In the genomic region with DNA sequence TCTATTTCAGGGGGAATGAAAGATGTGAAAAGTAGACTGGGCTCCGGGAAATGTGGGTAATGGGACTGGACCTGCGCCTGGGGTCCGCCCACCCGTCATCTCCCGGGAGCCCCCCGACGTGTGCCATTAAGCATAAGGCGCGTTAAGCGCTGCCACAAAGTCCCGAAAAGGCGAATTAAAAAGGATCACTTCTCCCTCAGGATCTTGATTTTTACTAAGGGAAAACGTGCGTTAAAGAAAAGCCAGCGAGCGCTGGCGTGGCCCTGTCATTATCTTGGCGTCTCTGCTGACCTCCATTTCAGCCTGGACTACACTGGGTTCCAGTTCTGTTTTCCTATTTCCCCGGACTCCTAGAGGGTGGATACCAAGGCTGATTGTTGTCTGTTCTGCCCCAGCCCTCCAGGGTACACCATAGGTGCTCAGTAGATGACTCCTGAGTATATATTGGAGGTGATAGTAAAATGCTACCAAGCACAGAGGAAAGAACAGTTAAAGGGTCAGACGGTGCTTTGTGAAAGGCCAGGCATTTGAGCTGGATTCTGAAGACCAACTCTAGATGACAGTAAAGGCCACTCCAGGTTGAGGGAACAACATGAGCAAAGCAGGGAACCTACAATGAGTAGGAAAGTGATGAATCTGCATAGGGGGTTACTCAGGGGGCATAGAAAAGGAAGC, we compare ENCODE assay signal across 8 cellular contexts.
DNase-seq lines count a peak whose midpoint lies in the region; ATAC-seq, FAIRE-seq and TF ChIP-seq lines count a peak whose summit lies in the region.
"Had no signal": no experiment of that assay in that cellular context is flagged by ENCODE, and none has a peak within 500 bp of the region (broad histone marks: within the 10 kb centered on the region; RNA-seq: fewer than 3 reads in every experiment).

No MANE protein-coding gene starts in this region.

- no peak for TF ChIP-seq EP300 in GM12878 (IDR thresholded peaks at IDR 0.05; ENCODE audit: borderline replicate concordance in 1 of 2, control insufficient read depth in 1 of 2, low read depth in 2 of 2, low read length in 2 of 2)
- TF ChIP-seq EP300 in sigmoid colon (IDR thresholded peaks at IDR 0.05): no peak

- RAD21 ChIA-PET in GM12878 (lab: Charles Lee; ENCODE audit: unreplicated experiment): interaction anchor here (1.4 to 5.5 kb wide), 7 partner anchors 10 to 97 kb away, joined by 4 to 72 read pairs (median 16); a partner anchor contains a TSS

- H4K20me1 ChIP-seq in GM12878 (ENCODE audit: control insufficient read depth, insufficient read depth): no peaks in the 10 kb centered on the region

- CTCF ChIA-PET in GM12878 (lab: Yijun Ruan, JAX): interaction anchor here (1.6 to 4.6 kb wide), 4 partner anchors 10 to 88 kb away, joined by 4 to 18 read pairs (median 16); no protein-coding TSS in a partner anchor

- ATAC-seq in GM12878: peak; percentile 30

- H3K4me1 ChIP-seq in GM12878 (ENCODE audit: control insufficient read depth, insufficient read depth, low read length) (peaks cover 51% of the 10 kb centered on the region), iPS DF 6.9 (ENCODE audit: control insufficient read depth, insufficient read depth, low read length) (no peaks in the 10 kb centered on the region), sigmoid colon (peaks cover 0 to 16% (median 10%) of the 10 kb centered on the region in 4 donors)

- no peak for FAIRE-seq in GM12878 (lab: Jason Lieb, UNC)
- FAIRE-seq: colon had no signal

- no peak for TF ChIP-seq POLR2A in GM12878 (IDR thresholded peaks at IDR 0.05; ENCODE audit: low read depth, low read length)
- no peak for TF ChIP-seq POLR2A in sigmoid colon (IDR thresholded peaks at IDR 0.05)

- peak overlapping the region; percentile 98 for H3K27ac ChIP-seq in GM12878 (ENCODE audit: control insufficient read depth, insufficient read depth)
- no peak overlapping the region for H3K27ac ChIP-seq in iPS DF 6.9 (ENCODE audit: low read length)
- H3K27ac ChIP-seq in sigmoid colon: peak overlapping the region; percentile 90 to 99 (median 94)

- TSS peak; percentile 86 for BruUV-seq in GM12878 (replicated peaks; lab: Mats Ljungman, UMichigan)

- POLR2A ChIA-PET in GM12878 (lab: Charles Lee): interaction anchor here (1.0 to 3.0 kb wide), 3 partner anchors 10 to 32 kb away, joined by 3 to 9 read pairs (median 4); no protein-coding TSS in a partner anchor

- DNase-seq in NCI-H1436 treated with DMSO at 0.1 percent for 48 hours (lab: John Stamatoyannopoulos, UW): peak; percentile 8
- DNase-seq in GM12878 (ENCODE audit: low read depth, low spot score): no peak
- DNase-seq in iPS DF 6.9 (ENCODE audit: low read depth, low spot score): no peak
- DNase-seq in sigmoid colon: peak; percentile 62
- DNase-seq in globus pallidus (ENCODE audit: low spot score): no peak
- DNase-seq in NCI-H510A (lab: John Stamatoyannopoulos, UW): no peak

- in situ Hi-C loops in GM12878 (cut with MboI): loop anchor here (5.0 kb wide), 1 partner anchor 121 kb away; no protein-coding TSS in a partner anchor

- H3K9me3 ChIP-seq in GM12878 (replicated peaks; ENCODE audit: control insufficient read depth, insufficient read depth, low read length): no peaks in the 10 kb centered on the region
- no peaks in the 10 kb centered on the region for H3K9me3 ChIP-seq in iPS DF 6.9 (ENCODE audit: control insufficient read depth, insufficient read depth, low read length)
- H3K9me3 ChIP-seq in sigmoid colon: no peaks in the 10 kb centered on the region

- SMC1A ChIA-PET in GM12878 (lab: Charles Lee; ENCODE audit: uncharacterized antibody, unreplicated experiment): interaction anchor here (1.4 to 4.6 kb wide), 5 partner anchors 8 to 88 kb away, joined by 3 to 46 read pairs (median 13); no protein-coding TSS in a partner anchor

- H3K27me3 ChIP-seq in GM12878 (replicated peaks in 1 of 2; ENCODE audit: control insufficient read depth in 2 of 2, insufficient read depth in 2 of 2, low read length in 1 of 2) (no peaks in the 10 kb centered on the region), iPS DF 6.9 (ENCODE audit: control insufficient read depth, insufficient read depth, low read length) (no peaks in the 10 kb centered on the region), sigmoid colon (no peaks in the 10 kb centered on the region)

- no peak for TF ChIP-seq CTCF in GM12875 (IDR thresholded peaks at IDR 0.05; ENCODE audit: borderline replicate concordance, insufficient read depth, low read depth, low read length)
- TF ChIP-seq CTCF in GM12878 (IDR thresholded peaks at IDR 0.05 in 2 of 3, conservative IDR thresholded peaks at IDR 0.05 in 1 of 3; ENCODE audit: control insufficient read depth in 2 of 3, extremely low read depth in 1 of 3, insufficient read depth in 1 of 3, low read depth in 3 of 3, low read length in 3 of 3): no peak; a peak in 1 of 6 replicates
- TF ChIP-seq CTCF in sigmoid colon (IDR thresholded peaks at IDR 0.05): no peak

- H3K36me3 ChIP-seq in GM12878 (ENCODE audit: control insufficient read depth in 2 of 2, insufficient read depth in 2 of 2, low read length in 1 of 2): no peaks in the 10 kb centered on the region
- no peaks in the 10 kb centered on the region for H3K36me3 ChIP-seq in iPS DF 6.9 (ENCODE audit: control insufficient read depth, insufficient read depth, low read length)
- no peaks in the 10 kb centered on the region for H3K36me3 ChIP-seq in sigmoid colon

- TF ChIP-seq RAD21 in GM12878 (IDR thresholded peaks at IDR 0.05; ENCODE audit: insufficient read depth, low read depth, low read length): peak; percentile 26; the same call in 1 of the 2 replicates

- H3K4me3 ChIP-seq in GM12875 (ENCODE audit: low read depth, low read length): peak overlapping the region; percentile 53
- H3K4me3 ChIP-seq in GM12878: peak overlapping the region; percentile 69
- peak overlapping the region; percentile 68; the same call in 1 of the 2 replicates for H3K4me3 ChIP-seq in iPS DF 6.9 (ENCODE audit: low read length)
- peak overlapping the region; percentile 60 to 76 (median 71) for H3K4me3 ChIP-seq in sigmoid colon

- peak overlapping the region; percentile 81 for H3K4me2 ChIP-seq in GM12878 (ENCODE audit: control insufficient read depth, insufficient read depth)

- H3K9ac ChIP-seq in GM12878 (ENCODE audit: control insufficient read depth, insufficient read depth, low read length): peak overlapping the region; percentile 78

- peaks cover 11% of the 10 kb centered on the region for H3K79me2 ChIP-seq in GM12878 (ENCODE audit: control insufficient read depth, insufficient read depth, low read length)

- WGBS in GM12878 (ENCODE audit: insufficient coverage, insufficient replicate concordance, low lambda C conversion rate, missing lambda C conversion rate): 55% methylated on average over 20 of the region's 20 CpGs
- no CpG with 5 or more reads among the region's 20 CpGs for WGBS in iPS DF 6.9 (ENCODE audit: insufficient coverage, insufficient read length)
- WGBS in sigmoid colon, 2 donors: 5 to 16% methylated on average over 20 of the region's 20 CpGs

- intact Hi-C loops in GM12878 (cut with micrococcal nuclease; ENCODE audit: unreplicated experiment): loop anchor here (1.0 to 5.0 kb wide), 2 partner anchors 34 to 89 kb away; a partner anchor contains a TSS
- intact Hi-C loops in sigmoid colon (cut with DNase I): loop anchor here (1.0 to 10.0 kb wide), 8 partner anchors 32 to 1373 kb away; a partner anchor contains a TSS

- H2AFZ ChIP-seq in GM12878 (ENCODE audit: control insufficient read depth, low read depth, low read length): peak overlapping the region; percentile 55

TF ChIP-seq in GM12878, 131 proteins besides CTCF, POLR2A, EP300 and RAD21 (continues in another document):
- TF ChIP-seq ZNF207 (IDR thresholded peaks at IDR 0.05; ENCODE audit: borderline replicate concordance) (0 out of 2 replicates have a peak, but pooled peaks have one; percentile 1), RFX5 (IDR thresholded peaks at IDR 0.05; ENCODE audit: low read depth, low read length) (no peak), IKZF2 (IDR thresholded peaks at IDR 0.05) (peak in 1 of 2 experiments; percentile 46; a peak in 3 of 4 replicates)
- TF ChIP-seq, protein P1, sequence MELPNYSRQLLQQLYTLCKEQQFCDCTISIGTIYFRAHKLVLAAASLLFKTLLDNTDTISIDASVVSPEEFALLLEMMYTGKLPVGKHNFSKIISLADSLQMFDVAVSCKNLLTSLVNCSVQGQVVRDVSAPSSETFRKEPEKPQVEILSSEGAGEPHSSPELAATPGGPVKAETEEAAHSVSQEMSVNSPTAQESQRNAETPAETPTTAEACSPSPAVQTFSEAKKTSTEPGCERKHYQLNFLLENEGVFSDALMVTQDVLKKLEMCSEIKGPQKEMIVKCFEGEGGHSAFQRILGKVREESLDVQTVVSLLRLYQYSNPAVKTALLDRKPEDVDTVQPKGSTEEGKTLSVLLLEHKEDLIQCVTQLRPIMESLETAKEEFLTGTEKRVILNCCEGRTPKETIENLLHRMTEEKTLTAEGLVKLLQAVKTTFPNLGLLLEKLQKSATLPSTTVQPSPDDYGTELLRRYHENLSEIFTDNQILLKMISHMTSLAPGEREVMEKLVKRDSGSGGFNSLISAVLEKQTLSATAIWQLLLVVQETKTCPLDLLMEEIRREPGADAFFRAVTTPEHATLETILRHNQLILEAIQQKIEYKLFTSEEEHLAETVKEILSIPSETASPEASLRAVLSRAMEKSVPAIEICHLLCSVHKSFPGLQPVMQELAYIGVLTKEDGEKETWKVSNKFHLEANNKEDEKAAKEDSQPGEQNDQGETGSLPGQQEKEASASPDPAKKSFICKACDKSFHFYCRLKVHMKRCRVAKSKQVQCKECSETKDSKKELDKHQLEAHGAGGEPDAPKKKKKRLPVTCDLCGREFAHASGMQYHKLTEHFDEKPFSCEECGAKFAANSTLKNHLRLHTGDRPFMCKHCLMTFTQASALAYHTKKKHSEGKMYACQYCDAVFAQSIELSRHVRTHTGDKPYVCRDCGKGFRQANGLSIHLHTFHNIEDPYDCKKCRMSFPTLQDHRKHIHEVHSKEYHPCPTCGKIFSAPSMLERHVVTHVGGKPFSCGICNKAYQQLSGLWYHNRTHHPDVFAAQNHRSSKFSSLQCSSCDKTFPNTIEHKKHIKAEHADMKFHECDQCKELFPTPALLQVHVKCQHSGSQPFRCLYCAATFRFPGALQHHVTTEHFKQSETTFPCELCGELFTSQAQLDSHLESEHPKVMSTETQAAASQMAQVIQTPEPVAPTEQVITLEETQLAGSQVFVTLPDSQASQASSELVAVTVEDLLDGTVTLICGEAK (IDR thresholded peaks at IDR 0.05; ENCODE audit: borderline replicate concordance): peak; percentile 42; the same call in 1 of the 2 replicates

Comparison
In these comparisons a context has a peak if more than half of its experiments do, and no peak if none do; other contexts are left out.
1. DNase-seq: peak in NCI-H1436 treated with DMSO at 0.1 percent for 48 hours (single experiment) and sigmoid colon (single experiment); none in GM12878 (single experiment), iPS DF 6.9 (single experiment), globus pallidus (single experiment) and NCI-H510A (single experiment).
2. Peak in every context shown above with its lines, with median percentiles within 50 percentile points of each other: H3K4me3 ChIP-seq.